Comparison of ENCODE assay signal across 24 cellular contexts in the genomic region with DNA sequence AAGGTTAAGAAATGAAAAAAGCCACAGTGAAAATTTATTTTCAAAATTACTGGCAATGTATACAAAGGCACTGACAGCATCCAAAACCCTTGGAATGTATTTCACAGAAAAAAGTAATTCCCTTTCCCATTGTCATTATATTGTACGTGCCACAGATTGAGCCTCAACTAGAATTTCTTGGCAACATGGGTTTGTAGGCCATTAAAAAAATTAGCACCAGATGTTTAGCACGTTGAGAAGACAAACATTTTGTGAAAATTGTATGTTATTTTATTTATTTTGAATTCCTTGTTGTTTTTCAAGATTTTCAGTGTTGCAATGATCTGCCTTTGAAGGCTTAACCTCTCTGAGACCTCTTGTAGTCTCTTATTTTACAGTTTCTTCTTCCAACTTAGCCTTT.
"Had no signal": no experiment of that assay in that cellular context is flagged by ENCODE, and none has a peak within 500 bp of the region (broad histone marks: within the 10 kb centered on the region; RNA-seq: fewer than 3 reads in every experiment).

No MANE protein-coding gene starts in this region.

- H3K4me1 Mint-ChIP-seq: activated CD8-positive, alpha-beta memory T cell treated with anti-CD3 and anti-CD28 coated beads, Interleukin-2, amount 10 ng/mL, durations not matched to agents 7 days and 5 days; activated naive CD4-positive, alpha-beta T cell treated with anti-CD3 and anti-CD28 coated beads, Interleukin-2, amount 50 U/mL, for 24 hours had no signal

- H3K27ac Mint-ChIP-seq: activated CD8-positive, alpha-beta memory T cell treated with anti-CD3 and anti-CD28 coated beads, Interleukin-2, amount 10 ng/mL, durations not matched to agents 7 days and 5 days; activated CD8-positive, alpha-beta T cell treated with anti-CD3 and anti-CD28 coated beads, Interleukin-2, amount 10 ng/mL, durations not matched to agents 7 days and 5 days; activated naive CD4-positive, alpha-beta T cell treated with anti-CD3 and anti-CD28 coated beads, Interleukin-2, amount 50 U/mL, for 24 hours; activated T-cell treated with anti-CD3 and anti-CD28 coated beads, Interleukin-2, amount 50 U/mL, for 24 hours; activated T-helper 1 cell treated with anti-CD3 and anti-CD28 coated beads, Interleukin-12 subunit alpha, Interleukin-12 subunit beta, Interleukin-2, Interleukin-4 antibody, amounts not matched to agents 30 ng/mL and 10 ng/mL and 1 ng/mL, durations not matched to agents 14 hours and 24 hours and 36 hours; T-helper 2 cell treated with Interferon-gamma antibody and Interleukin-4, amounts not matched to agents 5 μg/mL and 100 μg/mL, for 36 hours had no signal

- H3K9me3 Mint-ChIP-seq: activated naive CD4-positive, alpha-beta T cell treated with anti-CD3 and anti-CD28 coated beads, Interleukin-2, amount 50 U/mL, for 24 hours; activated T-cell treated with anti-CD3 and anti-CD28 coated beads, Interleukin-2, amount 50 U/mL, for 24 hours; activated T-helper 1 cell treated with anti-CD3 and anti-CD28 coated beads, Interleukin-12 subunit alpha, Interleukin-12 subunit beta, Interleukin-2, Interleukin-4 antibody, amounts not matched to agents 30 ng/mL and 10 ng/mL and 1 ng/mL, durations not matched to agents 14 hours and 24 hours and 36 hours; T-helper 2 cell treated with Interferon-gamma antibody and Interleukin-4, amounts not matched to agents 5 μg/mL and 100 μg/mL, for 36 hours had no signal

- H3K36me3 Mint-ChIP-seq: activated CD8-positive, alpha-beta memory T cell treated with anti-CD3 and anti-CD28 coated beads, Interleukin-2, amount 10 ng/mL, durations not matched to agents 7 days and 5 days; activated naive CD4-positive, alpha-beta T cell treated with anti-CD3 and anti-CD28 coated beads, Interleukin-2, amount 50 U/mL, for 24 hours had no signal

- H3K4me3 Mint-ChIP-seq: activated CD8-positive, alpha-beta memory T cell treated with anti-CD3 and anti-CD28 coated beads, Interleukin-2, amount 10 ng/mL, durations not matched to agents 7 days and 5 days; activated CD8-positive, alpha-beta T cell treated with anti-CD3 and anti-CD28 coated beads, Interleukin-2, amount 10 ng/mL, durations not matched to agents 7 days and 5 days; activated naive CD4-positive, alpha-beta T cell treated with anti-CD3 and anti-CD28 coated beads, Interleukin-2, amount 50 U/mL, for 24 hours; activated T-cell treated with anti-CD3 and anti-CD28 coated beads, Interleukin-2, amount 50 U/mL, for 24 hours; activated T-helper 1 cell treated with anti-CD3 and anti-CD28 coated beads, Interleukin-12 subunit alpha, Interleukin-12 subunit beta, Interleukin-2, Interleukin-4 antibody, amounts not matched to agents 30 ng/mL and 10 ng/mL and 1 ng/mL, durations not matched to agents 14 hours and 24 hours and 36 hours; T-helper 2 cell treated with Interferon-gamma antibody and Interleukin-4, amounts not matched to agents 5 μg/mL and 100 μg/mL, for 36 hours had no signal

- DNase-seq: activated CD4-positive, alpha-beta T cell treated with anti-CD3 and anti-CD28 coated beads for 4 hours; activated CD8-positive, alpha-beta T cell treated with anti-CD3 and anti-CD28 coated beads, Interleukin-2, amount 10 ng/mL, durations not matched to agents 7 days and 5 days; activated effector memory CD4-positive, alpha-beta T cell treated with Interleukin-2 at 50 U/mL for 16 hours; activated naive CD4-positive, alpha-beta T cell; activated T-cell treated with anti-CD3 and anti-CD28 coated beads, Interleukin-2, amount 50 U/mL, for 24 hours; amniotic stem cell; body of pancreas; central memory CD4-positive, alpha-beta T cell; Kasumi-1; NCI-H1105 treated with DMSO at 0.1 percent for 48 hours; NCI-H1436 treated with DMSO at 0.1 percent for 48 hours; NCI-H2029; NCI-H2107; NCI-H510A treated with DMSO at 0.1 percent for 48 hours; NCI-H69; NK-92 treated with Interleukin-12 subunit alpha and Interleukin-12 subunit beta, amount 100 ng/mL, for 24 hours; OCI-M1; RPMI8226; SW 1271 had no signal

- FAIRE-seq: bronchial epithelial cell had no signal
